In genomic region chr9:88532320-88532719, GRCh38 we compare ENCODE assay signal across 10 cellular contexts. TPM values are rescaled to one million over a fixed set of nuclear protein-coding genes. Genes with fewer than 3 reads are reported as not detected.
DNase-seq lines count a peak whose midpoint lies in the region; ATAC-seq, FAIRE-seq and TF ChIP-seq lines count a peak whose summit lies in the region.
"Had no signal": no experiment of that assay in that cellular context is flagged by ENCODE, and none has a peak within 500 bp of the region (broad histone marks: within the 10 kb centered on the region; RNA-seq: fewer than 3 reads in every experiment).

No MANE protein-coding gene starts in this region.

- WGBS in HUES64, result 3% methylated on average over 21 of the region's 21 CpGs

- H3K27me3 ChIP-seq in HUES64 (ENCODE audit: insufficient read depth, low read length), result peaks cover 36% of the 10 kb centered on the region
- H3K27me3 ChIP-seq in MM.1S (replicated peaks; ENCODE audit: insufficient read depth, low read length), result no peaks in the 10 kb centered on the region

- no peaks in the 10 kb centered on the region for H3K79me2 ChIP-seq in MM.1S (ENCODE audit: low read length)

- TF ChIP-seq CTCF in AG10803 (conservative IDR thresholded peaks at IDR 0.05; ENCODE audit: low read length), result 0 out of 2 replicates have a peak, but pooled peaks have one; percentile 7
- TF ChIP-seq CTCF in cardiac fibroblast (IDR thresholded peaks at IDR 0.05; ENCODE audit: low read depth, low read length), result no peak
- no peak for TF ChIP-seq CTCF in MM.1S (IDR thresholded peaks at IDR 0.05; ENCODE audit: low read length)

- TF ChIP-seq POLR2A in GM12891 (IDR thresholded peaks at IDR 0.05; ENCODE audit: low read depth, low read length), result no peak

- H3F3A ChIP-seq in MM.1S (ENCODE audit: insufficient read depth, low read length), result no peaks in the 10 kb centered on the region

- H3K4me1 ChIP-seq in HUES64 (ENCODE audit: insufficient read depth, low read length) (peaks cover 23% of the 10 kb centered on the region; the same call in 1 of the 2 replicates), MM.1S (ENCODE audit: low read length) (no peaks in the 10 kb centered on the region)

- DNase-seq in AG10803 (ENCODE audit: low read depth) (peak; percentile 49), cardiac fibroblast (ENCODE audit: low read depth in 2 of 2) (peak; percentile 41 to 44), lung microvascular endothelial cell (ENCODE audit: low read depth in 2 of 2) (peak; percentile 48 to 79), MM.1S (no peak), GM12891 (ENCODE audit: insufficient read length, low spot score) (no peak)
- DNase-seq in activated naive CD4-positive, alpha-beta T cell treated with anti-CD3 and anti-CD28 coated beads, Interleukin-2, amount 50 U/mL, for 16 hours, result no peak
- DNase-seq: mucosa of descending colon had no signal

- H3K27ac ChIP-seq in HUES64 (ENCODE audit: low read depth, low read length) (peak overlapping the region; percentile 80), MM.1S (ENCODE audit: low read length) (no peak overlapping the region)
- H3K27ac ChIP-seq: PC-9 had no signal

- no peak for ATAC-seq in GM19455 (IDR thresholded peaks at IDR 0.05; ENCODE audit: unreplicated experiment)
- ATAC-seq: mucosa of descending colon had no signal

- H3K36me3 ChIP-seq in HUES64 (ENCODE audit: insufficient read depth, low read length) (no peaks in the 10 kb centered on the region), MM.1S (replicated peaks; ENCODE audit: insufficient read depth, low read length) (no peaks in the 10 kb centered on the region)

- H3K4me3 ChIP-seq in AG10803 (ENCODE audit: low read length) (peak overlapping the region; percentile 34), HUES64 (ENCODE audit: low read length) (peak overlapping the region; percentile 54), cardiac fibroblast (replicated peaks in 1 of 2; ENCODE audit: low read depth in 2 of 2, low read length in 2 of 2) (no peak overlapping the region), MM.1S (ENCODE audit: low read length) (no peak overlapping the region)
- H3K4me3 ChIP-seq: mucosa of descending colon, PC-9 had no signal

- no peak for FAIRE-seq in GM12891 (lab: Jason Lieb, UNC)

- H2AFZ ChIP-seq in MM.1S (ENCODE audit: low read length), result no peak overlapping the region
- H2AFZ ChIP-seq: PC-9 had no signal

- H3K9ac ChIP-seq in HUES64 (ENCODE audit: low read depth, low read length) (peak overlapping the region; percentile 59; the same call in 1 of the 2 replicates), MM.1S (ENCODE audit: low read length) (no peak overlapping the region)

- no peak overlapping the region for H3K4me2 ChIP-seq in MM.1S (ENCODE audit: low read depth, low read length)

- H4K20me1 ChIP-seq in MM.1S (ENCODE audit: insufficient read depth, low read length), result no peaks in the 10 kb centered on the region

- H3K9me2 ChIP-seq in MM.1S (replicated peaks; ENCODE audit: insufficient read depth, low read length), result no peaks in the 10 kb centered on the region

- H3K9me3 ChIP-seq in HUES64 (ENCODE audit: insufficient read depth, low read depth, low read length) (no peaks in the 10 kb centered on the region), MM.1S (replicated peaks; ENCODE audit: insufficient read depth, low read length) (no peaks in the 10 kb centered on the region)
- H3K9me3 ChIP-seq: mucosa of descending colon had no signal

TF ChIP-seq in GM12891, 5 proteins besides CTCF, POLR2A, EP300 and RAD21:
- TF ChIP-seq TAF1 (IDR thresholded peaks at IDR 0.05; ENCODE audit: low read depth, low read length), result no peak
- TF ChIP-seq POLR2AphosphoS5 (IDR thresholded peaks at IDR 0.05; ENCODE audit: low read depth, low read length), result no peak
- TF ChIP-seq PAX5 (IDR thresholded peaks at IDR 0.05; ENCODE audit: insufficient read depth, low read length, severe bottlenecking), result no peak
- TF ChIP-seq SPI1 (IDR thresholded peaks at IDR 0.05; ENCODE audit: low read depth, low read length), result no peak
- TF ChIP-seq POU2F2 (IDR thresholded peaks at IDR 0.05; ENCODE audit: low read depth, low read length), result no peak
TF ChIP-seq in GM12891: peak in this region for 0.

RNA-seq across cellular contexts. Expression of gene NXNL2, which starts 2.7 kb away (rescaled TPM):
- 0.30 TPM for polyA plus RNA-seq in HUES64 (2013, experiment 1 of 2)
- polyA plus RNA-seq in HUES64 (2013, experiment 2 of 2), result 0.51 TPM
- total RNA-seq in lung microvascular endothelial cell, result under 0.01 and 0.79 TPM in 2 replicates
- polyA plus RNA-seq in GM12891 (2012; ENCODE audit: low read depth, missing spikeins), result not detected
- total RNA-seq: mucosa of descending colon had no signal

Comparison
In these comparisons a context has a peak if more than half of its experiments do, and no peak if none do; other contexts are left out.
1. DNase-seq: peak in AG10803 (single experiment), cardiac fibroblast (2 of 2) and lung microvascular endothelial cell (2 of 2); none in activated naive CD4-positive, alpha-beta T cell treated with anti-CD3 and anti-CD28 coated beads, Interleukin-2, amount 50 U/mL, for 16 hours (single experiment), MM.1S (single experiment) and GM12891 (single experiment).
2. H3K4me3 ChIP-seq: peak in AG10803 (single experiment) and HUES64 (single experiment); none in cardiac fibroblast (0 of 2) and MM.1S (single experiment).